In the genomic region with DNA sequence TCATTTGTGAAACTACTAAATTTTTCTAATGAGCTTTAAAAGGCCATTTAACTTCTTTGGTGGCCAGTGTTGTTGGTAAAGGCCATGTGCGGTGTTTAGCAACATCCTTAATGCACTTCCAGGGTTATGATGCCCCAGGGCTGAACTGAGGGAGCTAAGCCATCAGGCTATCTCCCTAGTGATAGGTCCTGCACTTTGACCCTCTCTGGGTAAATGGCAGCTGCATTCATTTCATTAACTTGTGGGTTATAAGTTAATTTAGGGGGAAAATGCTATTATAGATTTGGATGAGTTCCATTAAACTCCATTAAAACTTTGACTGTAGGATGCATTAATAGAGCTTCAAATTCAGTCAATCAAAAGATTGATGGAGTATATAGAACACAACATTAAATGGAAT, we compare ENCODE assay signal across 26 cellular contexts.
DNase-seq lines count a peak whose midpoint lies in the region; ATAC-seq and TF ChIP-seq lines count a peak whose summit lies in the region.
"Had no signal": no experiment of that assay in that cellular context is flagged by ENCODE, and none has a peak within 500 bp of the region (broad histone marks: within the 10 kb centered on the region; RNA-seq: fewer than 3 reads in every experiment).

No MANE protein-coding gene starts in this region.

- H3K4me3 ChIP-seq in SK-N-SH (ENCODE audit: low read depth in 2 of 2, low read length in 1 of 2) (no peak overlapping the region), adrenal gland (no peak overlapping the region)
- H3K4me3 ChIP-seq: A549, BLaER1, GM12878 had no signal

- no peaks in the 10 kb centered on the region for H3K27me3 Mint-ChIP-seq in glutamatergic neuron (ENCODE audit: unreplicated experiment)
- H3K27me3 Mint-ChIP-seq: B cell; CD4-positive, alpha-beta memory T cell; CD4-positive, CD25-positive, alpha-beta regulatory T cell had no signal

- no peak for TF ChIP-seq CTCF in SK-N-SH (IDR thresholded peaks at IDR 0.05)
- no peak for TF ChIP-seq CTCF in glutamatergic neuron (IDR thresholded peaks at IDR 0.05; ENCODE audit: partially characterized antibody, unreplicated experiment)
- no peak for TF ChIP-seq CTCF in adrenal gland (IDR thresholded peaks at IDR 0.05)

- no peak overlapping the region for H3K4me3 Mint-ChIP-seq in glutamatergic neuron (ENCODE audit: unreplicated experiment)
- H3K4me3 Mint-ChIP-seq: B cell; CD14-positive monocyte; CD4-positive, alpha-beta memory T cell; CD4-positive, CD25-positive, alpha-beta regulatory T cell; CD8-positive, alpha-beta memory T cell had no signal

- no peaks in the 10 kb centered on the region for H3F3A ChIP-seq in SK-N-SH (replicated peaks; ENCODE audit: insufficient read depth)

- TF ChIP-seq POLR2A in adrenal gland (IDR thresholded peaks at IDR 0.05) = no peak

- peak in 1 of 2 experiments; percentile 92; a peak in 2 of 4 replicates for TF ChIP-seq EP300 in SK-N-SH (IDR thresholded peaks at IDR 0.05; ENCODE audit: borderline replicate concordance in 1 of 2, low read depth in 1 of 2, low read length in 1 of 2)

- CTCF ChIA-PET in SK-N-SH (lab: Yijun Ruan, JAX) = no interaction called here

- POLR2A ChIA-PET in SK-N-SH (lab: Yijun Ruan, JAX) = no interaction called here

- no peak overlapping the region for H3K27ac Mint-ChIP-seq in glutamatergic neuron (ENCODE audit: unreplicated experiment)
- H3K27ac Mint-ChIP-seq: B cell; CD14-positive monocyte; CD4-positive, alpha-beta memory T cell; CD4-positive, CD25-positive, alpha-beta regulatory T cell; CD8-positive, alpha-beta memory T cell had no signal

- no peaks in the 10 kb centered on the region for H3K27me3 ChIP-seq in SK-N-SH (ENCODE audit: insufficient read depth)
- no peaks in the 10 kb centered on the region for H3K27me3 ChIP-seq in adrenal gland
- H3K27me3 ChIP-seq: BLaER1 had no signal

- H3K9me3 Mint-ChIP-seq in glutamatergic neuron (ENCODE audit: unreplicated experiment) = peaks cover 4% of the 10 kb centered on the region

- intact Hi-C loops in adrenal gland (cut with DNase I) = no loop called here

- ATAC-seq in HG02763 (IDR thresholded peaks at IDR 0.05; ENCODE audit: unreplicated experiment) = no peak
- ATAC-seq: A549, GM12878 had no signal

- peaks cover 0 to 6% of the 10 kb centered on the region in 2 experiments; a peak in 2 of 4 replicates for H3K4me1 ChIP-seq in SK-N-SH (ENCODE audit: control insufficient read depth in 1 of 2, insufficient read depth in 2 of 2, low read depth in 1 of 2, low read length in 1 of 2)
- no peaks in the 10 kb centered on the region for H3K4me1 ChIP-seq in adrenal gland (replicated peaks in 1 of 2)
- H3K4me1 ChIP-seq: A549 had no signal

- no peaks in the 10 kb centered on the region for H4K20me1 ChIP-seq in SK-N-SH (ENCODE audit: insufficient read depth)
- H4K20me1 ChIP-seq: BLaER1 had no signal

- H3K4me1 Mint-ChIP-seq in glutamatergic neuron (ENCODE audit: low read depth, unreplicated experiment) = peaks cover 2% of the 10 kb centered on the region
- H3K4me1 Mint-ChIP-seq: B cell; CD14-positive monocyte; CD4-positive, alpha-beta memory T cell; CD4-positive, CD25-positive, alpha-beta regulatory T cell; CD8-positive, alpha-beta memory T cell had no signal

- no peak overlapping the region for H3K9ac ChIP-seq in SK-N-SH
- H3K9ac ChIP-seq: BLaER1 had no signal

- no peak for TF ChIP-seq RAD21 in SK-N-SH (IDR thresholded peaks at IDR 0.05; ENCODE audit: low read length)

- DNase-seq in NCI-H82 (lab: John Stamatoyannopoulos, UW) (peak; percentile 2), NCI-H82 treated with DMSO at 0.1 percent for 48 hours (lab: John Stamatoyannopoulos, UW; ENCODE audit: unreplicated experiment) (no peak), SK-N-SH (peak; percentile 52), glutamatergic neuron (peak; percentile 47), adrenal gland (no peak)
- DNase-seq in activated CD4-positive, CD25-positive, alpha-beta regulatory T cell treated with anti-CD3 and anti-CD28 coated beads, Interleukin-2, amount 50 U/mL, for 72 hours = no peak
- DNase-seq: AML-193; C1 segment of cervical spinal cord; CD4-positive, alpha-beta memory T cell; CD4-positive, CD25-positive, alpha-beta regulatory T cell; CD8-positive, alpha-beta memory T cell; COR-L47; DMS 273 treated with DMSO at 0.1 percent for 48 hours; DMS153; DMS53; DMS79; DND-41; EL; GDM1 had no signal

- no peaks in the 10 kb centered on the region for H3K36me3 Mint-ChIP-seq in glutamatergic neuron (ENCODE audit: unreplicated experiment)
- H3K36me3 Mint-ChIP-seq: CD14-positive monocyte; CD4-positive, alpha-beta memory T cell; CD4-positive, CD25-positive, alpha-beta regulatory T cell; CD8-positive, alpha-beta memory T cell had no signal

- H3K79me2 ChIP-seq in SK-N-SH (ENCODE audit: insufficient read depth) = no peaks in the 10 kb centered on the region

- H3K27ac ChIP-seq in SK-N-SH (ENCODE audit: low read depth in 2 of 2, low read length in 1 of 2) (no peak overlapping the region), adrenal gland (no peak overlapping the region)
- H3K27ac ChIP-seq: 22Rv1, A549, BLaER1 had no signal

- no peak overlapping the region for H2AFZ ChIP-seq in SK-N-SH (ENCODE audit: low read depth)

- H3K4me2 ChIP-seq in SK-N-SH = no peak overlapping the region
- H3K4me2 ChIP-seq: A549 had no signal

- WGBS in SK-N-SH (ENCODE audit: low lambda C conversion rate) = 13% methylated on average over 1 of the region's 1 CpG
- WGBS in adrenal gland, 4 donors = 71 to 100% (median 84%) methylated on average over 1 of the region's 1 CpG

- H3K36me3 ChIP-seq in SK-N-SH (replicated peaks in 1 of 2; ENCODE audit: control insufficient read depth in 1 of 2, insufficient read depth in 2 of 2, low read length in 1 of 2) = no peaks in the 10 kb centered on the region
- no peaks in the 10 kb centered on the region for H3K36me3 ChIP-seq in adrenal gland (replicated peaks in 1 of 2)
- H3K36me3 ChIP-seq: BLaER1 had no signal

- 0 out of 2 replicates have a peak, but pooled peaks cover 4% of the 10 kb centered on the region for H3K9me3 ChIP-seq in SK-N-SH
- H3K9me3 ChIP-seq in adrenal gland (replicated peaks in 1 of 3) = no peaks in the 10 kb centered on the region

- no peaks in the 10 kb centered on the region for H3K9me2 ChIP-seq in SK-N-SH

TF ChIP-seq in SK-N-SH, 30 proteins besides CTCF, POLR2A, EP300 and RAD21:
- peak; percentile 87 for TF ChIP-seq GATA2 (CRISPR knock-in tag; IDR thresholded peaks at IDR 0.05)
- TF ChIP-seq, protein P1, sequence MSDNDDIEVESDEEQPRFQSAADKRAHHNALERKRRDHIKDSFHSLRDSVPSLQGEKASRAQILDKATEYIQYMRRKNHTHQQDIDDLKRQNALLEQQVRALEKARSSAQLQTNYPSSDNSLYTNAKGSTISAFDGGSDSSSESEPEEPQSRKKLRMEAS (IDR thresholded peaks at IDR 0.05; ENCODE audit: low read depth) = no peak
- 0 out of 2 replicates have a peak, but pooled peaks have one; percentile 31 for TF ChIP-seq TEAD4 (IDR thresholded peaks at IDR 0.05; ENCODE audit: borderline replicate concordance, insufficient read depth)
- TF ChIP-seq NRF1 (IDR thresholded peaks at IDR 0.05; ENCODE audit: low read depth, low read length) = no peak
- TF ChIP-seq TCF12 (IDR thresholded peaks at IDR 0.05) = peak; percentile 43
- TF ChIP-seq SIN3A (IDR thresholded peaks at IDR 0.05; ENCODE audit: borderline replicate concordance, low read depth, low read length) = no peak
- TF ChIP-seq FOXJ3 (CRISPR knock-in tag; IDR thresholded peaks at IDR 0.05) = peak; percentile 65; the same call in 1 of the 2 replicates
- TF ChIP-seq RXRA (IDR thresholded peaks at IDR 0.05; ENCODE audit: borderline replicate concordance, low read depth) = no peak
- TF ChIP-seq POLR2AphosphoS5 (IDR thresholded peaks at IDR 0.05; ENCODE audit: low read depth, low read length) = peak; percentile 45; the same call in 1 of the 2 replicates
- no peak for TF ChIP-seq TAF1 (IDR thresholded peaks at IDR 0.05; ENCODE audit: borderline replicate concordance, low read depth, low read length)
- TF ChIP-seq, protein P2, sequence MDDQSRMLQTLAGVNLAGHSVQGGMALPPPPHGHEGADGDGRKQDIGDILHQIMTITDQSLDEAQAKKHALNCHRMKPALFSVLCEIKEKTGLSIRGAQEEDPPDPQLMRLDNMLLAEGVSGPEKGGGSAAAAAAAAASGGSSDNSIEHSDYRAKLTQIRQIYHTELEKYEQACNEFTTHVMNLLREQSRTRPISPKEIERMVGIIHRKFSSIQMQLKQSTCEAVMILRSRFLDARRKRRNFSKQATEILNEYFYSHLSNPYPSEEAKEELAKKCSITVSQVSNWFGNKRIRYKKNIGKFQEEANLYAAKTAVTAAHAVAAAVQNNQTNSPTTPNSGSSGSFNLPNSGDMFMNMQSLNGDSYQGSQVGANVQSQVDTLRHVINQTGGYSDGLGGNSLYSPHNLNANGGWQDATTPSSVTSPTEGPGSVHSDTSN (IDR thresholded peaks at IDR 0.05) = no peak
- TF ChIP-seq CHD2 (IDR thresholded peaks at IDR 0.05; ENCODE audit: low read length, partially characterized antibody) = peak; percentile 80
- peak; percentile 98 for TF ChIP-seq RCOR1 (IDR thresholded peaks at IDR 0.05; ENCODE audit: low read length)
- peak; percentile 24; the same call in 1 of the 2 replicates for TF ChIP-seq NFIC (IDR thresholded peaks at IDR 0.05; ENCODE audit: borderline replicate concordance)

Comparison
In these comparisons a context has a peak if more than half of its experiments do, and no peak if none do; other contexts are left out.
1. DNase-seq: peak in NCI-H82 (single experiment), SK-N-SH (single experiment) and glutamatergic neuron (single experiment); none in NCI-H82 treated with DMSO at 0.1 percent for 48 hours (single experiment), activated CD4-positive, CD25-positive, alpha-beta regulatory T cell treated with anti-CD3 and anti-CD28 coated beads, Interleukin-2, amount 50 U/mL, for 72 hours (single experiment) and adrenal gland (0 of 7).